7 cellular contexts compared by ENCODE assay signal in the genomic region with DNA sequence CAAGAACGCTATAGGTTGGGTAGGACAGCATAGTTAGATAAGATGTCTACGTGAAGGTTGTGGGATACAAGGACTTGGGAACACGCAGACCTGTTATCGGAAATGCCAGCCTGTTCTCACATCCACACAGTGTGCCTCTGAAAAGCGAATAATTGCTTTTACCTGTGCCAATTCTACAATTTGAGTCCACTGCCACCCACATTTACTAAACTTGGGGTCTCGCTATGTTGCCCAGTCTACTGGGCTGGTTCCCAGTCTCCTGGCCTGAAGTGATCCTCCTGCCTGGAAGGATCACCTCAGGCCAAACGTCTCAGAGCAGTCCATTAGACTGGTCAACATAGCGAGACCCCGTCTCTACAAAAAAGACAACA. TPM values are rescaled to one million over a fixed set of nuclear protein-coding genes. Genes with fewer than 3 reads are reported as not detected.
DNase-seq lines count a peak whose midpoint lies in the region; ATAC-seq lines count a peak whose summit lies in the region.

No MANE protein-coding gene starts in this region.

- H3K27me3 Mint-ChIP-seq in activated T-helper 1 cell treated with anti-CD3 and anti-CD28 coated beads, Interleukin-12 subunit alpha, Interleukin-12 subunit beta, Interleukin-2, Interleukin-4 antibody, amounts not matched to agents 30 ng/mL and 10 ng/mL and 1 ng/mL, durations not matched to agents 14 hours and 24 hours and 36 hours (ENCODE audit: insufficient read depth), result peaks cover 9% of the 10 kb centered on the region
- H3K27me3 Mint-ChIP-seq in stimulated activated naive CD8-positive, alpha-beta T cell treated with anti-CD3 and anti-CD28 coated beads, Interleukin-15, amount 100 ng/mL, for 72 hours, result no peaks in the 10 kb centered on the region

- DNase-seq in activated T-helper 1 cell treated with anti-CD3 and anti-CD28 coated beads, Interleukin-12 subunit alpha, Interleukin-12 subunit beta, Interleukin-2, Interleukin-4 antibody, amounts not matched to agents 30 ng/mL and 10 ng/mL and 1 ng/mL, durations not matched to agents 14 hours and 24 hours and 36 hours (ENCODE audit: low spot score), result no peak
- no peak for DNase-seq in stimulated activated naive CD8-positive, alpha-beta T cell treated with anti-CD3 and anti-CD28 coated beads, Interleukin-15, amount 100 ng/mL, for 72 hours
- no peak for DNase-seq in NCI-H1436 (lab: John Stamatoyannopoulos, UW)

- peak overlapping the region; percentile 99 for H3K27ac Mint-ChIP-seq in activated T-helper 1 cell treated with anti-CD3 and anti-CD28 coated beads, Interleukin-12 subunit alpha, Interleukin-12 subunit beta, Interleukin-2, Interleukin-4 antibody, amounts not matched to agents 30 ng/mL and 10 ng/mL and 1 ng/mL, durations not matched to agents 14 hours and 24 hours and 36 hours
- peak overlapping the region; percentile 100 for H3K27ac Mint-ChIP-seq in stimulated activated naive CD8-positive, alpha-beta T cell treated with anti-CD3 and anti-CD28 coated beads, Interleukin-15, amount 100 ng/mL, for 72 hours

- peaks cover 20% of the 10 kb centered on the region for H3K4me1 Mint-ChIP-seq in activated T-helper 1 cell treated with anti-CD3 and anti-CD28 coated beads, Interleukin-12 subunit alpha, Interleukin-12 subunit beta, Interleukin-2, Interleukin-4 antibody, amounts not matched to agents 30 ng/mL and 10 ng/mL and 1 ng/mL, durations not matched to agents 14 hours and 24 hours and 36 hours (ENCODE audit: low read depth)
- peaks cover 28% of the 10 kb centered on the region for H3K4me1 Mint-ChIP-seq in stimulated activated naive CD8-positive, alpha-beta T cell treated with anti-CD3 and anti-CD28 coated beads, Interleukin-15, amount 100 ng/mL, for 72 hours

- H3K9ac ChIP-seq in iPS-15b (ENCODE audit: low read depth, low read length), result no peak overlapping the region

- H3K4me3 ChIP-seq in iPS-15b (ENCODE audit: low read depth, low read length), result peak overlapping the region; percentile 95

- H3K36me3 Mint-ChIP-seq in activated T-helper 1 cell treated with anti-CD3 and anti-CD28 coated beads, Interleukin-12 subunit alpha, Interleukin-12 subunit beta, Interleukin-2, Interleukin-4 antibody, amounts not matched to agents 30 ng/mL and 10 ng/mL and 1 ng/mL, durations not matched to agents 14 hours and 24 hours and 36 hours (ENCODE audit: low read depth), result peaks cover 5% of the 10 kb centered on the region

- peak overlapping the region; percentile 92 for H3K4me3 Mint-ChIP-seq in activated T-helper 1 cell treated with anti-CD3 and anti-CD28 coated beads, Interleukin-12 subunit alpha, Interleukin-12 subunit beta, Interleukin-2, Interleukin-4 antibody, amounts not matched to agents 30 ng/mL and 10 ng/mL and 1 ng/mL, durations not matched to agents 14 hours and 24 hours and 36 hours
- H3K4me3 Mint-ChIP-seq in stimulated activated naive CD8-positive, alpha-beta T cell treated with anti-CD3 and anti-CD28 coated beads, Interleukin-15, amount 100 ng/mL, for 72 hours, result peak overlapping the region; percentile 98 to 100

- ATAC-seq in HG03135 (IDR thresholded peaks at IDR 0.05; ENCODE audit: unreplicated experiment) (peak; percentile 1), GM18498 (IDR thresholded peaks at IDR 0.05; ENCODE audit: unreplicated experiment) (no peak), GM18517 (IDR thresholded peaks at IDR 0.05; ENCODE audit: unreplicated experiment) (no peak)
- no peak for ATAC-seq in stimulated activated naive CD8-positive, alpha-beta T cell treated with anti-CD3 and anti-CD28 coated beads, Interleukin-15, amount 100 ng/mL, for 72 hours

- H3K9me3 ChIP-seq in iPS-15b (ENCODE audit: control insufficient read depth, insufficient read depth, low read length), result no peaks in the 10 kb centered on the region

- no peaks in the 10 kb centered on the region for H3K9me3 Mint-ChIP-seq in activated T-helper 1 cell treated with anti-CD3 and anti-CD28 coated beads, Interleukin-12 subunit alpha, Interleukin-12 subunit beta, Interleukin-2, Interleukin-4 antibody, amounts not matched to agents 30 ng/mL and 10 ng/mL and 1 ng/mL, durations not matched to agents 14 hours and 24 hours and 36 hours
- H3K9me3 Mint-ChIP-seq in stimulated activated naive CD8-positive, alpha-beta T cell treated with anti-CD3 and anti-CD28 coated beads, Interleukin-15, amount 100 ng/mL, for 72 hours, result no peaks in the 10 kb centered on the region

- no peaks in the 10 kb centered on the region for H3K27me3 ChIP-seq in iPS-15b (ENCODE audit: control insufficient read depth, insufficient read depth, low read length)

- intact Hi-C loops in activated T-helper 1 cell treated with anti-CD3 and anti-CD28 coated beads, Interleukin-12 subunit alpha, Interleukin-12 subunit beta, Interleukin-2, Interleukin-4 antibody, amounts not matched to agents 30 ng/mL and 10 ng/mL and 1 ng/mL, durations not matched to agents 14 hours and 24 hours and 36 hours (cut with micrococcal nuclease), result loop anchor here (1.0 to 10.0 kb wide), 9 partner anchors 33 to 552 kb away; a partner anchor contains a TSS

- H3K36me3 ChIP-seq in iPS-15b (ENCODE audit: control insufficient read depth, insufficient read depth, low read length), result no peaks in the 10 kb centered on the region

- H3K4me1 ChIP-seq in iPS-15b (ENCODE audit: control insufficient read depth, insufficient read depth, low read length), result no peaks in the 10 kb centered on the region

RNA-seq across cellular contexts. Expression of a gene that starts 0.8 kb away (rescaled TPM):
- 39.2 and 39.6 TPM in 2 replicates for total RNA-seq in activated T-helper 1 cell treated with anti-CD3 and anti-CD28 coated beads, Interleukin-12 subunit alpha, Interleukin-12 subunit beta, Interleukin-2, Interleukin-4 antibody, amounts not matched to agents 30 ng/mL and 10 ng/mL and 1 ng/mL, durations not matched to agents 14 hours and 24 hours and 36 hours
